15 cellular contexts compared by ENCODE assay signal in genomic region chr22:48673806-48674500, GRCh38.
A peak's percentile ranks its signal among the peaks of the same experiment; 100 is the strongest.
DNase-seq lines count a peak whose midpoint lies in the region; ATAC-seq and TF ChIP-seq lines count a peak whose summit lies in the region.
"Had no signal": no experiment of that assay in that cellular context is flagged by ENCODE, and none has a peak within 500 bp of the region (broad histone marks: within the 10 kb centered on the region; RNA-seq: fewer than 3 reads in every experiment).

No MANE protein-coding gene starts in this region.

- no peaks in the 10 kb centered on the region for H3K27me3 ChIP-seq in right atrium auricular region

- H3K27ac ChIP-seq in right atrium auricular region = no peak overlapping the region
- H3K27ac ChIP-seq: 22Rv1, A549, C4-2B, HL-60 had no signal

- H3K27me3 Mint-ChIP-seq in chondrocyte (ENCODE audit: low read depth) = no peaks in the 10 kb centered on the region
- H3K27me3 Mint-ChIP-seq: CD4-positive, alpha-beta T cell had no signal

- peaks cover 9% of the 10 kb centered on the region for H3K36me3 Mint-ChIP-seq in chondrocyte (ENCODE audit: low read depth)
- H3K36me3 Mint-ChIP-seq in stimulated activated effector memory CD8-positive, alpha-beta T cell treated with anti-CD3 and anti-CD28 coated beads, Interleukin-12 subunit alpha, Interleukin-12 subunit beta, amount 100 ng/mL, for 72 hours = no peaks in the 10 kb centered on the region

- H3K9me3 Mint-ChIP-seq in chondrocyte (ENCODE audit: low read depth) = peaks cover 25% of the 10 kb centered on the region
- H3K9me3 Mint-ChIP-seq in stimulated activated effector memory CD8-positive, alpha-beta T cell treated with anti-CD3 and anti-CD28 coated beads, Interleukin-12 subunit alpha, Interleukin-12 subunit beta, amount 100 ng/mL, for 72 hours = no peaks in the 10 kb centered on the region

- H3K4me3 ChIP-seq in right atrium auricular region = no peak overlapping the region
- H3K4me3 ChIP-seq: A549 had no signal

- H3K27ac Mint-ChIP-seq in chondrocyte (ENCODE audit: unreplicated experiment) = no peak overlapping the region
- H3K27ac Mint-ChIP-seq in stimulated activated effector memory CD8-positive, alpha-beta T cell treated with anti-CD3 and anti-CD28 coated beads, Interleukin-12 subunit alpha, Interleukin-12 subunit beta, amount 100 ng/mL, for 72 hours = peak overlapping the region; percentile 45
- H3K27ac Mint-ChIP-seq: CD4-positive, alpha-beta T cell had no signal

- no peaks in the 10 kb centered on the region for H3K4me1 Mint-ChIP-seq in chondrocyte (ENCODE audit: low read depth)
- H3K4me1 Mint-ChIP-seq in stimulated activated effector memory CD8-positive, alpha-beta T cell treated with anti-CD3 and anti-CD28 coated beads, Interleukin-12 subunit alpha, Interleukin-12 subunit beta, amount 100 ng/mL, for 72 hours = no peaks in the 10 kb centered on the region

- no peak overlapping the region for H3K4me3 Mint-ChIP-seq in chondrocyte (ENCODE audit: unreplicated experiment)
- H3K4me3 Mint-ChIP-seq in stimulated activated effector memory CD8-positive, alpha-beta T cell treated with anti-CD3 and anti-CD28 coated beads, Interleukin-12 subunit alpha, Interleukin-12 subunit beta, amount 100 ng/mL, for 72 hours = no peak overlapping the region
- H3K4me3 Mint-ChIP-seq: CD4-positive, alpha-beta T cell; H9 had no signal

- intact Hi-C loops in Right ventricle myocardium inferior (cut with DNase I) = no loop called here

- peaks cover 0 to 21% of the 10 kb centered on the region in 2 donors for H3K9me3 ChIP-seq in right atrium auricular region
- H3K9me3 ChIP-seq: A549 had no signal

- H3K36me3 ChIP-seq in right atrium auricular region = no peaks in the 10 kb centered on the region

- DNase-seq in Right ventricle myocardium inferior (ENCODE audit: missing footprints) (peak; percentile 41), right atrium auricular region (ENCODE audit: low spot score) (no peak), chondrocyte (ENCODE audit: low spot score) (peak; percentile 59), mucosa of gallbladder (ENCODE audit: low spot score) (peak; percentile 38), NCI-H510A treated with DMSO at 0.1 percent for 48 hours (lab: John Stamatoyannopoulos, UW) (no peak)
- no peak for DNase-seq in stimulated activated effector memory CD8-positive, alpha-beta T cell treated with anti-CD3 and anti-CD28 coated beads, Interleukin-12 subunit alpha, Interleukin-12 subunit beta, amount 100 ng/mL, for 72 hours (ENCODE audit: low spot score in 2 of 2)
- DNase-seq: AML-193; Caco-2; CD4-positive, alpha-beta T cell; H9 had no signal

- ATAC-seq in Right ventricle myocardium inferior = no peak
- ATAC-seq in stimulated activated effector memory CD8-positive, alpha-beta T cell treated with anti-CD3 and anti-CD28 coated beads, Interleukin-12 subunit alpha, Interleukin-12 subunit beta, amount 100 ng/mL, for 72 hours = no peak
- no peak for ATAC-seq in HG02642 (IDR thresholded peaks at IDR 0.05; ENCODE audit: poor library complexity, unreplicated experiment)
- ATAC-seq: A549 had no signal

- TF ChIP-seq CTCF in right atrium auricular region (IDR thresholded peaks at IDR 0.05) (no peak), chondrocyte (IDR thresholded peaks at IDR 0.05) (no peak)

- H3K4me1 ChIP-seq in right atrium auricular region = no peaks in the 10 kb centered on the region
- H3K4me1 ChIP-seq: A549, Caco-2 had no signal

Comparison
In these comparisons a context has a peak if more than half of its experiments do, and no peak if none do; other contexts are left out.
1. DNase-seq: peak in Right ventricle myocardium inferior (single experiment), chondrocyte (single experiment) and mucosa of gallbladder (single experiment); none in right atrium auricular region (single experiment), stimulated activated effector memory CD8-positive, alpha-beta T cell treated with anti-CD3 and anti-CD28 coated beads, Interleukin-12 subunit alpha, Interleukin-12 subunit beta, amount 100 ng/mL, for 72 hours (0 of 2) and NCI-H510A treated with DMSO at 0.1 percent for 48 hours (single experiment).